In genomic region chr1:162141273-162142023, GRCh38 we compare ENCODE assay signal across 1 cellular context.
TF ChIP-seq lines count a peak whose summit lies in the region.

No MANE protein-coding gene starts in this region.

TF ChIP-seq in H1, 55 proteins besides CTCF, POLR2A, EP300 and RAD21:
- TF ChIP-seq ASH2L (IDR thresholded peaks at IDR 0.05; ENCODE audit: low read length) (no peak), SIX5 (IDR thresholded peaks at IDR 0.05; ENCODE audit: low read depth, low read length) (no peak), TCF12 (IDR thresholded peaks at IDR 0.05; ENCODE audit: low read depth, low read length) (no peak), CHD2 (IDR thresholded peaks at IDR 0.05; ENCODE audit: low read length) (no peak), RFX5 (IDR thresholded peaks at IDR 0.05; ENCODE audit: borderline replicate concordance, low read depth, low read length) (no peak), NANOG (IDR thresholded peaks at IDR 0.05; ENCODE audit: insufficient read depth, low read depth, low read length, poor library complexity, severe bottlenecking) (no peak), CBX8 (IDR thresholded peaks at IDR 0.05; ENCODE audit: borderline replicate concordance, low read depth, low read length) (no peak), KDM5A (IDR thresholded peaks at IDR 0.05; ENCODE audit: low read length) (no peak), GABPA (IDR thresholded peaks at IDR 0.05; ENCODE audit: borderline replicate concordance, insufficient read depth, low read length) (no peak), ZNF274 (IDR thresholded peaks at IDR 0.05; ENCODE audit: borderline replicate concordance, extremely low read depth, low read length) (no peak), POU5F1 (IDR thresholded peaks at IDR 0.05; ENCODE audit: low read depth, low read length) (no peak), SAP30 (IDR thresholded peaks at IDR 0.05; ENCODE audit: insufficient read depth, insufficient replicate concordance, low read length) (no peak), RXRA (IDR thresholded peaks at IDR 0.05; ENCODE audit: insufficient read depth, low read depth, low read length) (no peak), SP1 (IDR thresholded peaks at IDR 0.05; ENCODE audit: low read depth, low read length) (no peak), CHD7 (IDR thresholded peaks at IDR 0.05; ENCODE audit: insufficient replicate concordance, low read length) (no peak), CHD1 (IDR thresholded peaks at IDR 0.05; ENCODE audit: low read depth, low read length) (no peak), BCL11A (IDR thresholded peaks at IDR 0.05; ENCODE audit: low read depth in 2 of 2, low read length in 2 of 2) (no peak), EGR1 (IDR thresholded peaks at IDR 0.05; ENCODE audit: borderline replicate concordance, low read depth, low read length) (no peak), NRF1 (IDR thresholded peaks at IDR 0.05; ENCODE audit: low read depth, low read length) (no peak), TBP (IDR thresholded peaks at IDR 0.05; ENCODE audit: low read depth, low read length) (no peak)
TF ChIP-seq in H1: peak in this region for 0.
